15 cellular contexts compared by ENCODE assay signal in the genomic region with DNA sequence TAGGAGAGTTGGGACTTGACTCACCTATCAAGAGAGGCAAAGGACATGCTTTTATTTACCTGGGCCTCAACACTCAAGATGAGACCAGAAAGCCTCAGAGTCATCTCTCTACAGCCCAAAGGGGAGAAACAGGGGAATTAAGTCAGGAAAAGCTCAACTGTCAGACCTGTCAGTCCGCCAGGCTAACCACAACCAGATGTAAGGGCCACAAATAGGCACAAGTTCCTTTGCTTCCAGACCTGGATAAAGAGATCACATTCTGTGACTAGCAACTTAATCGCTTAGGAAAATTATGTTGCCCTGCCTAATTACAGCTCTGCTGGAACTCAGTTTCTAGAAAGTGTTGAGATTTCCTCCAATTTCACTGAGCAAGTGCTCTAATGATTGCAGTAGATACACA.
DNase-seq lines count a peak whose midpoint lies in the region; ATAC-seq and FAIRE-seq lines count a peak whose summit lies in the region.
"Had no signal": no experiment of that assay in that cellular context is flagged by ENCODE, and none has a peak within 500 bp of the region (broad histone marks: within the 10 kb centered on the region; RNA-seq: fewer than 3 reads in every experiment).

No MANE protein-coding gene starts in this region.

- H3K27me3 Mint-ChIP-seq in T-helper 2 cell treated with Interferon-gamma antibody and Interleukin-4, amounts not matched to agents 5 μg/mL and 100 μg/mL, for 36 hours (ENCODE audit: low read depth): no peaks in the 10 kb centered on the region
- H3K27me3 Mint-ChIP-seq in natural killer cell treated with Interleukin-12 subunit alpha and Interleukin-12 subunit beta and Interleukin-15 and Interleukin-18, amount 100 ng/mL, for 72 hours: no peaks in the 10 kb centered on the region

- H3K4me1 Mint-ChIP-seq in T-helper 2 cell treated with Interferon-gamma antibody and Interleukin-4, amounts not matched to agents 5 μg/mL and 100 μg/mL, for 36 hours (ENCODE audit: low read depth): peaks cover 70% of the 10 kb centered on the region
- H3K4me1 Mint-ChIP-seq in natural killer cell treated with Interleukin-12 subunit alpha and Interleukin-12 subunit beta and Interleukin-15 and Interleukin-18, amount 100 ng/mL, for 72 hours (ENCODE audit: low read depth in 2 of 2): peaks cover 68 to 73% of the 10 kb centered on the region in 2 donors

- H3K4me3 Mint-ChIP-seq in T-helper 2 cell treated with Interferon-gamma antibody and Interleukin-4, amounts not matched to agents 5 μg/mL and 100 μg/mL, for 36 hours: no peak overlapping the region
- peak overlapping the region; percentile 33 for H3K4me3 Mint-ChIP-seq in natural killer cell treated with Interleukin-12 subunit alpha and Interleukin-12 subunit beta and Interleukin-15 and Interleukin-18, amount 100 ng/mL, for 72 hours

- peaks cover 43% of the 10 kb centered on the region for H3K36me3 Mint-ChIP-seq in T-helper 2 cell treated with Interferon-gamma antibody and Interleukin-4, amounts not matched to agents 5 μg/mL and 100 μg/mL, for 36 hours (ENCODE audit: low read depth)
- peaks cover 13 to 21% of the 10 kb centered on the region in 2 donors for H3K36me3 Mint-ChIP-seq in activated naive CD4-positive, alpha-beta T cell treated with anti-CD3 and anti-CD28 coated beads, Interleukin-2, amount 50 U/mL, for 72 hours
- peaks cover 20% of the 10 kb centered on the region for H3K36me3 Mint-ChIP-seq in natural killer cell treated with Interleukin-12 subunit alpha and Interleukin-12 subunit beta and Interleukin-15 and Interleukin-18, amount 100 ng/mL, for 72 hours

- FAIRE-seq in GM18507 (lab: Jason Lieb, UNC): peak; percentile 64
- FAIRE-seq: TTC549 had no signal

- H3K9me3 Mint-ChIP-seq in T-helper 2 cell treated with Interferon-gamma antibody and Interleukin-4, amounts not matched to agents 5 μg/mL and 100 μg/mL, for 36 hours: no peaks in the 10 kb centered on the region
- H3K9me3 Mint-ChIP-seq in activated naive CD4-positive, alpha-beta T cell treated with anti-CD3 and anti-CD28 coated beads, Interleukin-2, amount 50 U/mL, for 72 hours: peaks cover 7 to 8% of the 10 kb centered on the region in 2 donors
- H3K9me3 Mint-ChIP-seq in natural killer cell treated with Interleukin-12 subunit alpha and Interleukin-12 subunit beta and Interleukin-15 and Interleukin-18, amount 100 ng/mL, for 72 hours: no peaks in the 10 kb centered on the region

- no peak for ATAC-seq in activated naive CD4-positive, alpha-beta T cell treated with anti-CD3 and anti-CD28 coated beads, Interleukin-2, amount 50 U/mL, for 72 hours
- no peak for ATAC-seq in natural killer cell treated with Interleukin-12 subunit alpha and Interleukin-12 subunit beta and Interleukin-15 and Interleukin-18, amount 100 ng/mL, for 72 hours
- ATAC-seq in esophagus mucosa (no peak), GM21786 (IDR thresholded peaks at IDR 0.05; ENCODE audit: unreplicated experiment) (no peak)
- ATAC-seq: PC-3 had no signal

- H3K27ac Mint-ChIP-seq in T-helper 2 cell treated with Interferon-gamma antibody and Interleukin-4, amounts not matched to agents 5 μg/mL and 100 μg/mL, for 36 hours: peak overlapping the region; percentile 27
- peak overlapping the region; percentile 15 to 69 for H3K27ac Mint-ChIP-seq in activated naive CD4-positive, alpha-beta T cell treated with anti-CD3 and anti-CD28 coated beads, Interleukin-2, amount 50 U/mL, for 72 hours
- peak overlapping the region; percentile 79 to 84 for H3K27ac Mint-ChIP-seq in natural killer cell treated with Interleukin-12 subunit alpha and Interleukin-12 subunit beta and Interleukin-15 and Interleukin-18, amount 100 ng/mL, for 72 hours

- DNase-seq in T-helper 2 cell treated with Interferon-gamma antibody and Interleukin-4, amounts not matched to agents 5 μg/mL and 100 μg/mL, for 36 hours (ENCODE audit: low spot score): no peak
- DNase-seq in T-helper 2 cell (no peak), GM18507 (ENCODE audit: extremely low spot score, insufficient read length, low read depth) (no peak), NCI-H187 (lab: John Stamatoyannopoulos, UW) (no peak)
- DNase-seq in activated naive CD4-positive, alpha-beta T cell treated with anti-CD3 and anti-CD28 coated beads, Interleukin-2, amount 50 U/mL, for 72 hours (ENCODE audit: low spot score in 2 of 2): no peak
- DNase-seq in natural killer cell treated with Interleukin-12 subunit alpha and Interleukin-12 subunit beta and Interleukin-15 and Interleukin-18, amount 100 ng/mL, for 72 hours (ENCODE audit: low spot score): no peak
- DNase-seq: brain microvascular endothelial cell, EL, NCI-H1105, PC-3, psoas muscle, upper lobe of left lung had no signal

Comparison
In these comparisons a context has a peak if more than half of its experiments do, and no peak if none do; other contexts are left out.
1. H3K27ac Mint-ChIP-seq: peak in every context shown above with its lines; median percentile 82 in natural killer cell treated with Interleukin-12 subunit alpha and Interleukin-12 subunit beta and Interleukin-15 and Interleukin-18, amount 100 ng/mL, for 72 hours; 42 in activated naive CD4-positive, alpha-beta T cell treated with anti-CD3 and anti-CD28 coated beads, Interleukin-2, amount 50 U/mL, for 72 hours; 27 in T-helper 2 cell treated with Interferon-gamma antibody and Interleukin-4, amounts not matched to agents 5 μg/mL and 100 μg/mL, for 36 hours.